Comparison of ENCODE assay signal across 8 cellular contexts in genomic region chr3:126522363-126522788, GRCh38. TPM values are rescaled to one million over a fixed set of nuclear protein-coding genes. Genes with fewer than 3 reads are reported as not detected.
DNase-seq lines count a peak whose midpoint lies in the region; ATAC-seq, FAIRE-seq and TF ChIP-seq lines count a peak whose summit lies in the region.

No MANE protein-coding gene starts in this region.

- H3K27me3 ChIP-seq in GM12878 (replicated peaks in 1 of 2; ENCODE audit: control insufficient read depth in 2 of 2, insufficient read depth in 2 of 2, low read length in 1 of 2): no peaks in the 10 kb centered on the region; a peak in 1 of 4 replicates
- H3K27me3 ChIP-seq in smooth muscle cell (ENCODE audit: low read depth): peaks cover 33% of the 10 kb centered on the region

- H3K79me2 ChIP-seq in GM12878 (ENCODE audit: control insufficient read depth, insufficient read depth, low read length) (no peaks in the 10 kb centered on the region), smooth muscle cell (ENCODE audit: low read depth) (no peaks in the 10 kb centered on the region)

- H3K27ac Mint-ChIP-seq in T-helper 2 cell treated with Interferon-gamma antibody and Interleukin-4, amounts not matched to agents 5 μg/mL and 100 μg/mL, for 36 hours: no peak overlapping the region

- no peaks in the 10 kb centered on the region for H4K20me1 ChIP-seq in GM12878 (ENCODE audit: control insufficient read depth, insufficient read depth)
- H4K20me1 ChIP-seq in smooth muscle cell (ENCODE audit: low read depth): no peaks in the 10 kb centered on the region

- ATAC-seq in GM12878 (peak; percentile 72), GM21723 (IDR thresholded peaks at IDR 0.05; ENCODE audit: unreplicated experiment) (no peak)

- no peak overlapping the region for H3K9ac ChIP-seq in GM12878 (ENCODE audit: control insufficient read depth, insufficient read depth, low read length)
- no peak overlapping the region for H3K9ac ChIP-seq in smooth muscle cell (ENCODE audit: low read depth)

- no peak overlapping the region for H3K4me3 Mint-ChIP-seq in T-helper 2 cell treated with Interferon-gamma antibody and Interleukin-4, amounts not matched to agents 5 μg/mL and 100 μg/mL, for 36 hours

- H3K4me3 ChIP-seq in GM12878: no peak overlapping the region
- H3K4me3 ChIP-seq in smooth muscle cell: no peak overlapping the region

- BruUV-seq in GM12878 (replicated peaks; lab: Mats Ljungman, UMichigan): no TSS peak

- H3K36me3 ChIP-seq in GM12878 (ENCODE audit: control insufficient read depth in 2 of 2, insufficient read depth in 2 of 2, low read length in 1 of 2): no peaks in the 10 kb centered on the region
- no peaks in the 10 kb centered on the region for H3K36me3 ChIP-seq in smooth muscle cell (ENCODE audit: low read depth)

- CTCF ChIA-PET in GM12878 (lab: Yijun Ruan, JAX): interaction anchor here (0.6 to 2.4 kb wide), 17 partner anchors 8 to 1027 kb away, joined by 3 to 19 read pairs (median 3); no protein-coding TSS in a partner anchor

- peak; percentile 79 for FAIRE-seq in GM12878 (lab: Jason Lieb, UNC)

- H3K4me1 ChIP-seq in GM12878 (ENCODE audit: control insufficient read depth, insufficient read depth, low read length) (no peaks in the 10 kb centered on the region), smooth muscle cell (ENCODE audit: low read depth) (no peaks in the 10 kb centered on the region)

- 1% methylated on average over 6 of the region's 6 CpGs for WGBS in GM12878 (ENCODE audit: insufficient coverage, insufficient replicate concordance, low lambda C conversion rate, missing lambda C conversion rate)
- WGBS in smooth muscle cell (ENCODE audit: low lambda C conversion rate): 3% methylated on average over 6 of the region's 6 CpGs

- H3K4me2 ChIP-seq in GM12878 (ENCODE audit: control insufficient read depth, insufficient read depth) (no peak overlapping the region), smooth muscle cell (no peak overlapping the region)

- peaks cover 22% of the 10 kb centered on the region for H3K27me3 Mint-ChIP-seq in T-helper 2 cell treated with Interferon-gamma antibody and Interleukin-4, amounts not matched to agents 5 μg/mL and 100 μg/mL, for 36 hours (ENCODE audit: low read depth)

- no peak for TF ChIP-seq EP300 in GM12878 (IDR thresholded peaks at IDR 0.05; ENCODE audit: borderline replicate concordance in 1 of 2, control insufficient read depth in 1 of 2, low read depth in 2 of 2, low read length in 2 of 2)

- H2AFZ ChIP-seq in GM12878 (ENCODE audit: control insufficient read depth, low read depth, low read length): no peak overlapping the region
- H2AFZ ChIP-seq in smooth muscle cell (ENCODE audit: low read depth): no peak overlapping the region

- H3K27ac ChIP-seq in GM12878 (ENCODE audit: control insufficient read depth, insufficient read depth): no peak overlapping the region
- H3K27ac ChIP-seq in smooth muscle cell (ENCODE audit: low read depth): no peak overlapping the region

- POLR2A ChIA-PET in GM12878 (lab: Charles Lee): no interaction called here

- H3F3A ChIP-seq in smooth muscle cell (ENCODE audit: low read depth): no peaks in the 10 kb centered on the region

- RAD21 ChIA-PET in GM12878 (lab: Charles Lee; ENCODE audit: unreplicated experiment): interaction anchor here (0.8 to 0.9 kb wide), 2 partner anchors 11 to 1026 kb away, joined by 3 read pairs; no protein-coding TSS in a partner anchor

- DNase-seq in ELF-1 (ENCODE audit: low read depth, low spot score): peak; percentile 72
- DNase-seq in LHCN-M2 (ENCODE audit: low read depth): peak; percentile 32
- peak; percentile 14 for DNase-seq in T-helper 2 cell treated with Interferon-gamma antibody and Interleukin-4, amounts not matched to agents 5 μg/mL and 100 μg/mL, for 36 hours (ENCODE audit: low spot score)
- no peak for DNase-seq in GM12878 (ENCODE audit: low read depth, low spot score)
- DNase-seq in hypothalamus (lab: John Stamatoyannopoulos, UW): peak in 37 of 51 donors; percentile 11 to 69 (median 40)
- DNase-seq in smooth muscle cell (lab: John Stamatoyannopoulos, UW; ENCODE audit: unreplicated experiment): peak; percentile 18
- no peak for DNase-seq in MV-4-11 (lab: John Stamatoyannopoulos, UW)

- TF ChIP-seq RAD21 in GM12878 (IDR thresholded peaks at IDR 0.05; ENCODE audit: insufficient read depth, low read depth, low read length): peak; percentile 62

- H3K9me3 Mint-ChIP-seq in T-helper 2 cell treated with Interferon-gamma antibody and Interleukin-4, amounts not matched to agents 5 μg/mL and 100 μg/mL, for 36 hours: no peaks in the 10 kb centered on the region

- intact Hi-C loops in GM12878 (cut with micrococcal nuclease; ENCODE audit: unreplicated experiment): loop anchor here (1.0 kb wide), 2 partner anchors 933 to 1022 kb away; no protein-coding TSS in a partner anchor

- H3K36me3 Mint-ChIP-seq in T-helper 2 cell treated with Interferon-gamma antibody and Interleukin-4, amounts not matched to agents 5 μg/mL and 100 μg/mL, for 36 hours (ENCODE audit: low read depth): no peaks in the 10 kb centered on the region

- no peaks in the 10 kb centered on the region for H3K4me1 Mint-ChIP-seq in T-helper 2 cell treated with Interferon-gamma antibody and Interleukin-4, amounts not matched to agents 5 μg/mL and 100 μg/mL, for 36 hours (ENCODE audit: low read depth)

- SMC1A ChIA-PET in GM12878 (lab: Charles Lee; ENCODE audit: uncharacterized antibody, unreplicated experiment): interaction anchor here (1.1 to 1.6 kb wide), 2 partner anchors 215 to 1027 kb away, joined by 3 to 4 read pairs; no protein-coding TSS in a partner anchor

- TF ChIP-seq CTCF in GM12878 (IDR thresholded peaks at IDR 0.05 in 2 of 3, conservative IDR thresholded peaks at IDR 0.05 in 1 of 3; ENCODE audit: control insufficient read depth in 2 of 3, extremely low read depth in 1 of 3, insufficient read depth in 1 of 3, low read depth in 3 of 3, low read length in 3 of 3) (peak; percentile 72 to 89 (median 87)), smooth muscle cell (IDR thresholded peaks at IDR 0.05; ENCODE audit: borderline replicate concordance, insufficient read depth, poor library complexity, severe bottlenecking) (peak; percentile 96)

- no peak for TF ChIP-seq POLR2A in GM12878 (IDR thresholded peaks at IDR 0.05; ENCODE audit: low read depth, low read length)

- H3K9me3 ChIP-seq in GM12878 (replicated peaks; ENCODE audit: control insufficient read depth, insufficient read depth, low read length): no peaks in the 10 kb centered on the region
- no peaks in the 10 kb centered on the region for H3K9me3 ChIP-seq in smooth muscle cell (replicated peaks; ENCODE audit: low read depth)

- in situ Hi-C loops in GM12878 (cut with MboI): no loop called here

RNA-seq across cellular contexts. Expression of gene CHST13, which starts 1.6 kb away (rescaled TPM):
- total RNA-seq in LHCN-M2 (2014; rRNA removed) (not detected in 2 replicates), GM12878 (2014; rRNA removed) (not detected in 2 replicates), GM12878 (2014; rRNA removed; fragmentation: Illumina TruSeq; extraction: Trizol) (not detected in 2 replicates), GM12878 (2021) (not detected in 2 replicates), smooth muscle cell (not detected in 2 replicates)
- polyA plus RNA-seq in LHCN-M2 (2012): 0.02 TPM
- total RNA-seq in GM12878 (2013; cell fraction: nucleolus; rRNA removed): not detected in 2 replicates
- not detected for polyA plus RNA-seq in GM12878 (2011; ENCODE audit: low read depth)
- polyA plus RNA-seq in GM12878 (2011; rRNA removed) (not detected in 2 replicates), GM12878 (2014; fragmentation: Illumina TruSeq; extraction: Trizol) (not detected in 2 replicates), GM12878 (2014; fragmentation: Nextera tagmentation; extraction: Ambion mirVana) (not detected), GM12878 (2014; rRNA removed) (not detected in 2 replicates), GM12878 (2016; fragmentation: Nextera tagmentation; extraction: Ambion mirVana) (not detected), smooth muscle cell (not detected in 2 replicates)
- polyA plus RNA-seq in GM12878 (2011; cell fraction: cytosol; rRNA removed): not detected in 2 replicates
- polyA plus RNA-seq in GM12878 (2011; cell fraction: nucleus; rRNA removed): not detected in 2 replicates
- not detected in 2 replicates for polyA plus RNA-seq in GM12878 (2012)
- not detected in 2 replicates for polyA minus RNA-seq in GM12878 (2011; rRNA and poly(A)+ RNA removed)
- not detected in 2 replicates for polyA minus RNA-seq in GM12878 (2011; cell fraction: cytosol; rRNA and poly(A)+ RNA removed)
- polyA minus RNA-seq in GM12878 (2011; cell fraction: nucleus; rRNA and poly(A)+ RNA removed): not detected in 2 replicates

RNA-seq across cellular contexts. Expression of gene UROC1, which starts 4.8 kb away (rescaled TPM):
- total RNA-seq in LHCN-M2 (2014; rRNA removed): not detected in 2 replicates
- polyA plus RNA-seq in LHCN-M2 (2012): not detected
- not detected in 2 replicates for total RNA-seq in GM12878 (2013; cell fraction: nucleolus; rRNA removed)
- not detected in 2 replicates for total RNA-seq in GM12878 (2014; rRNA removed)
- total RNA-seq in GM12878 (2014; rRNA removed; fragmentation: Illumina TruSeq; extraction: Trizol): not detected in 2 replicates
- not detected in 2 replicates for total RNA-seq in GM12878 (2021)
- polyA plus RNA-seq in GM12878 (2011; ENCODE audit: low read depth): not detected
- polyA plus RNA-seq in GM12878 (2011; rRNA removed): not detected in 2 replicates
- not detected in 2 replicates for polyA plus RNA-seq in GM12878 (2011; cell fraction: cytosol; rRNA removed)
- not detected in 2 replicates for polyA plus RNA-seq in GM12878 (2011; cell fraction: nucleus; rRNA removed)
- polyA plus RNA-seq in GM12878 (2012): not detected in 2 replicates
- not detected in 2 replicates for polyA plus RNA-seq in GM12878 (2014; fragmentation: Illumina TruSeq; extraction: Trizol)
- polyA plus RNA-seq in GM12878 (2014; fragmentation: Nextera tagmentation; extraction: Ambion mirVana): not detected
- not detected in 2 replicates for polyA plus RNA-seq in GM12878 (2014; rRNA removed)
- polyA plus RNA-seq in GM12878 (2016; fragmentation: Nextera tagmentation; extraction: Ambion mirVana): under 1 TPM in 1 of 2 experiments, not detected in 1; 0.04 TPM
- not detected in 2 replicates for polyA minus RNA-seq in GM12878 (2011; rRNA and poly(A)+ RNA removed)
- not detected in 2 replicates for polyA minus RNA-seq in GM12878 (2011; cell fraction: cytosol; rRNA and poly(A)+ RNA removed)
- not detected in 2 replicates for polyA minus RNA-seq in GM12878 (2011; cell fraction: nucleus; rRNA and poly(A)+ RNA removed)
- not detected in 2 replicates for total RNA-seq in smooth muscle cell
- polyA plus RNA-seq in smooth muscle cell: not detected in 2 replicates

RNA-seq across cellular contexts. Expression of gene C3orf22, which starts 36.4 kb away (rescaled TPM):
- total RNA-seq in LHCN-M2 (2014; rRNA removed) (not detected in 2 replicates), GM12878 (2014; rRNA removed) (not detected in 2 replicates), GM12878 (2014; rRNA removed; fragmentation: Illumina TruSeq; extraction: Trizol) (not detected in 2 replicates), GM12878 (2021) (not detected in 2 replicates), smooth muscle cell (not detected in 2 replicates)
- not detected for polyA plus RNA-seq in LHCN-M2 (2012)
- total RNA-seq in GM12878 (2013; cell fraction: nucleolus; rRNA removed): not detected in 2 replicates
- polyA plus RNA-seq in GM12878 (2011; ENCODE audit: low read depth): not detected
- polyA plus RNA-seq in GM12878 (2011; rRNA removed) (not detected in 2 replicates), GM12878 (2014; fragmentation: Illumina TruSeq; extraction: Trizol) (not detected in 2 replicates), GM12878 (2014; fragmentation: Nextera tagmentation; extraction: Ambion mirVana) (not detected), GM12878 (2014; rRNA removed) (not detected in 2 replicates), GM12878 (2016; fragmentation: Nextera tagmentation; extraction: Ambion mirVana) (not detected), smooth muscle cell (not detected in 2 replicates)
- polyA plus RNA-seq in GM12878 (2011; cell fraction: cytosol; rRNA removed): not detected in 2 replicates
- not detected in 2 replicates for polyA plus RNA-seq in GM12878 (2011; cell fraction: nucleus; rRNA removed)
- not detected in 2 replicates for polyA plus RNA-seq in GM12878 (2012)
- polyA minus RNA-seq in GM12878 (2011; rRNA and poly(A)+ RNA removed): not detected in 2 replicates
- not detected in 2 replicates for polyA minus RNA-seq in GM12878 (2011; cell fraction: cytosol; rRNA and poly(A)+ RNA removed)
- polyA minus RNA-seq in GM12878 (2011; cell fraction: nucleus; rRNA and poly(A)+ RNA removed): not detected in 2 replicates

RNA-seq across cellular contexts. Expression of gene ZXDC, which starts 46.7 kb away (rescaled TPM):
- total RNA-seq in LHCN-M2 (2014; rRNA removed): 14.5 and 16.8 TPM in 2 replicates
- polyA plus RNA-seq in LHCN-M2 (2012): 7.2 TPM
- total RNA-seq in GM12878 (2013; cell fraction: nucleolus; rRNA removed): 79.9 and 87.5 TPM in 2 replicates
- 12.9 and 15.0 TPM in 2 replicates for total RNA-seq in GM12878 (2014; rRNA removed)
- 7.5 and 8.1 TPM in 2 replicates for total RNA-seq in GM12878 (2014; rRNA removed; fragmentation: Illumina TruSeq; extraction: Trizol)
- 14.7 and 15.3 TPM in 2 replicates for total RNA-seq in GM12878 (2021)
- 7.5 TPM for polyA plus RNA-seq in GM12878 (2011; ENCODE audit: low read depth)
- polyA plus RNA-seq in GM12878 (2011; rRNA removed): 6.9 and 12.9 TPM in 2 replicates
- 14.2 and 16.0 TPM in 2 replicates for polyA plus RNA-seq in GM12878 (2011; cell fraction: cytosol; rRNA removed)
- 42.0 and 49.6 TPM in 2 replicates for polyA plus RNA-seq in GM12878 (2011; cell fraction: nucleus; rRNA removed)
- 7.6 and 8.6 TPM in 2 replicates for polyA plus RNA-seq in GM12878 (2012)
- 5.8 and 8.9 TPM in 2 replicates for polyA plus RNA-seq in GM12878 (2014; fragmentation: Illumina TruSeq; extraction: Trizol)
- polyA plus RNA-seq in GM12878 (2014; fragmentation: Nextera tagmentation; extraction: Ambion mirVana): 1 to 10 TPM in 1 of 2 experiments, under 1 TPM in 1; 0.72 to 1.2 TPM
- polyA plus RNA-seq in GM12878 (2014; rRNA removed): 12.1 and 13.7 TPM in 2 replicates
- polyA plus RNA-seq in GM12878 (2016; fragmentation: Nextera tagmentation; extraction: Ambion mirVana): 1 to 10 TPM; 1.3 to 6.6 TPM
- polyA minus RNA-seq in GM12878 (2011; rRNA and poly(A)+ RNA removed): 19.6 and 25.7 TPM in 2 replicates
- 9.1 and 10.8 TPM in 2 replicates for polyA minus RNA-seq in GM12878 (2011; cell fraction: cytosol; rRNA and poly(A)+ RNA removed)
- 25.8 and 39.0 TPM in 2 replicates for polyA minus RNA-seq in GM12878 (2011; cell fraction: nucleus; rRNA and poly(A)+ RNA removed)
- total RNA-seq in smooth muscle cell: 18.8 and 20.4 TPM in 2 replicates
- 9.2 and 16.2 TPM in 2 replicates for polyA plus RNA-seq in smooth muscle cell

Comparison
In these comparisons a context has a peak if more than half of its experiments do, and no peak if none do; other contexts are left out.
1. DNase-seq: peak in ELF-1 (single experiment), LHCN-M2 (single experiment), T-helper 2 cell treated with Interferon-gamma antibody and Interleukin-4, amounts not matched to agents 5 μg/mL and 100 μg/mL, for 36 hours (single experiment), hypothalamus (37 of 51) and smooth muscle cell (single experiment); none in GM12878 (single experiment) and MV-4-11 (single experiment).